In genomic region chr11:129831227-129831626, GRCh38 we compare ENCODE assay signal across 1 cellular context. TPM values are rescaled to one million over a fixed set of nuclear protein-coding genes. Genes with fewer than 3 reads are reported as not detected.
"Had no signal": no experiment of that assay in that cellular context is flagged by ENCODE, and none has a peak within 500 bp of the region (broad histone marks: within the 10 kb centered on the region; RNA-seq: fewer than 3 reads in every experiment).

No MANE protein-coding gene starts in this region.

RNA-seq across cellular contexts. Expression of gene TMEM45B, which starts 15.6 kb away (rescaled TPM):
- total RNA-seq: Right ventricle myocardium inferior had no signal
